In the genomic region with DNA sequence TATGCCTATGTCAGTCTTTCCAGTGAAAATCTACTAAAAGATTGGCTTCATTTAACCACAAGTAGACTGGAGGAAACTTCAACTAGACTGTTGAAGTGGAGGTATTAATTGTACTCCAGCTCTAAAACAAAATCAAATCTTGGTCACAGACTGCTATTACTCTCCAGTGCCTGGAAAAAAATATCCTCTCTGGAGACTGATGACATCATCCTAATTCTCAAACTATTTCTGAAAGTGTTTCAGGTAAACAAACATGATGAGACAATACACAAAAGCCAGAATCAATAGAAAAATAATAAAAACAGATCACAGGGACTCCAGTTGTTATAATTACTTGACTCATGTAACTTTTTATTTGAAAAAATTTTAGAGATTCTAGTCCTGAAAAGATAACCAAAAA, we compare ENCODE assay signal across 1 cellular context.
TF ChIP-seq lines count a peak whose summit lies in the region.

No MANE protein-coding gene starts in this region.

TF ChIP-seq in HEK293, 187 proteins besides CTCF, POLR2A, EP300 and RAD21 (continued from another document):
- TF ChIP-seq IKZF3 (tag by site-specific recombination; IDR thresholded peaks at IDR 0.05) (no peak), ZBTB10 (tag by site-specific recombination; IDR thresholded peaks at IDR 0.05) (no peak), ZNF157 (tag by site-specific recombination; IDR thresholded peaks at IDR 0.05) (no peak), ZNF501 (tag by site-specific recombination; IDR thresholded peaks at IDR 0.05) (no peak), ZNF311 (tag by site-specific recombination; IDR thresholded peaks at IDR 0.05; ENCODE audit: borderline replicate concordance) (no peak), ZNF274 (IDR thresholded peaks at IDR 0.05; ENCODE audit: low read length) (no peak), ZNF274 (tag by site-specific recombination; IDR thresholded peaks at IDR 0.05; ENCODE audit: borderline replicate concordance) (no peak), BCL11B (tag by site-specific recombination; IDR thresholded peaks at IDR 0.05; ENCODE audit: low read depth) (no peak), ZNF16 (tag by site-specific recombination; IDR thresholded peaks at IDR 0.05; ENCODE audit: low read depth) (no peak), ZNF529 (tag by site-specific recombination; IDR thresholded peaks at IDR 0.05; ENCODE audit: insufficient replicate concordance) (no peak), ATF2 (tag by site-specific recombination; IDR thresholded peaks at IDR 0.05; ENCODE audit: low read depth) (peak; percentile 79), ZNF561 (tag by site-specific recombination; IDR thresholded peaks at IDR 0.05; ENCODE audit: borderline replicate concordance) (no peak), GFI1B (tag by site-specific recombination; IDR thresholded peaks at IDR 0.05) (no peak), ZEB2 (tag by site-specific recombination; IDR thresholded peaks at IDR 0.05) (no peak)
